17 cellular contexts compared by ENCODE assay signal in genomic region chr6:115717472-115717871, GRCh38.
DNase-seq lines count a peak whose midpoint lies in the region; ATAC-seq and TF ChIP-seq lines count a peak whose summit lies in the region.
"Had no signal": no experiment of that assay in that cellular context is flagged by ENCODE, and none has a peak within 500 bp of the region (broad histone marks: within the 10 kb centered on the region; RNA-seq: fewer than 3 reads in every experiment).

No MANE protein-coding gene starts in this region.

- TF ChIP-seq POLR2A in GM18505 (IDR thresholded peaks at IDR 0.05; ENCODE audit: borderline replicate concordance, extremely low read depth, insufficient read depth, insufficient read length): no peak

- intact Hi-C loops in naive thymus-derived CD4-positive, alpha-beta T cell (cut with micrococcal nuclease): no loop called here

- TF ChIP-seq CTCF in type B pancreatic cell (conservative IDR thresholded peaks at IDR 0.05) (no peak), right atrium auricular region (IDR thresholded peaks at IDR 0.05) (no peak)

- H3K4me3 ChIP-seq in right atrium auricular region: no peak overlapping the region
- H3K4me3 ChIP-seq in naive thymus-derived CD4-positive, alpha-beta T cell (ENCODE audit: low read length): no peak overlapping the region
- H3K4me3 ChIP-seq: body of pancreas had no signal

- no peaks in the 10 kb centered on the region for H3K9me3 ChIP-seq in right atrium auricular region
- H3K9me3 ChIP-seq in naive thymus-derived CD4-positive, alpha-beta T cell (ENCODE audit: control insufficient read depth in 2 of 3, low read length in 3 of 3): no peaks in the 10 kb centered on the region
- H3K9me3 ChIP-seq: body of pancreas had no signal

- H3K4me1 ChIP-seq in right atrium auricular region: no peaks in the 10 kb centered on the region
- H3K4me1 ChIP-seq in naive thymus-derived CD4-positive, alpha-beta T cell (ENCODE audit: control insufficient read depth in 2 of 2, insufficient read depth in 2 of 2, low read length in 2 of 2): no peaks in the 10 kb centered on the region
- H3K4me1 ChIP-seq: body of pancreas had no signal

- no peaks in the 10 kb centered on the region for H3K4me1 Mint-ChIP-seq in type B pancreatic cell (ENCODE audit: unreplicated experiment)
- H3K4me1 Mint-ChIP-seq in naive thymus-derived CD4-positive, alpha-beta T cell: no peaks in the 10 kb centered on the region

- peak; percentile 48 for ATAC-seq in GM18505 (IDR thresholded peaks at IDR 0.05; ENCODE audit: unreplicated experiment)
- peak; percentile 29 for ATAC-seq in GM19467 (IDR thresholded peaks at IDR 0.05; ENCODE audit: unreplicated experiment)
- ATAC-seq in HG02885 (IDR thresholded peaks at IDR 0.05; ENCODE audit: poor library complexity, unreplicated experiment): peak; percentile 25
- ATAC-seq in HG03565 (IDR thresholded peaks at IDR 0.05; ENCODE audit: unreplicated experiment): peak; percentile 28
- ATAC-seq in naive thymus-derived CD4-positive, alpha-beta T cell: no peak
- ATAC-seq: body of pancreas had no signal

- H3K36me3 ChIP-seq in right atrium auricular region: no peaks in the 10 kb centered on the region
- no peaks in the 10 kb centered on the region for H3K36me3 ChIP-seq in naive thymus-derived CD4-positive, alpha-beta T cell (ENCODE audit: control insufficient read depth in 2 of 3, insufficient read depth in 3 of 3, low read length in 3 of 3)

- no peaks in the 10 kb centered on the region for H3K27me3 ChIP-seq in right atrium auricular region
- H3K27me3 ChIP-seq in naive thymus-derived CD4-positive, alpha-beta T cell (ENCODE audit: control insufficient read depth in 2 of 2, insufficient read depth in 2 of 2, low read length in 2 of 2): no peaks in the 10 kb centered on the region
- H3K27me3 ChIP-seq: body of pancreas had no signal

- CTCF ChIA-PET in naive thymus-derived CD4-positive, alpha-beta T cell (lab: Charles Lee): no interaction called here

- peaks cover 6% of the 10 kb centered on the region for H3K27me3 Mint-ChIP-seq in type B pancreatic cell
- H3K27me3 Mint-ChIP-seq in naive thymus-derived CD4-positive, alpha-beta T cell: peaks cover 0 to 3% (median 0%) of the 10 kb centered on the region in 5 donors
- H3K27me3 Mint-ChIP-seq: activated CD4-positive, alpha-beta memory T cell treated with anti-CD3 and anti-CD28 coated beads for 36 hours had no signal

- no peaks in the 10 kb centered on the region for H3K36me3 Mint-ChIP-seq in type B pancreatic cell
- no peaks in the 10 kb centered on the region for H3K36me3 Mint-ChIP-seq in naive thymus-derived CD4-positive, alpha-beta T cell
- H3K36me3 Mint-ChIP-seq: activated CD4-positive, alpha-beta memory T cell treated with anti-CD3 and anti-CD28 coated beads for 36 hours had no signal

- no peak for DNase-seq in type B pancreatic cell (ENCODE audit: extremely low spot score, unreplicated experiment)
- DNase-seq in right atrium auricular region (ENCODE audit: low spot score): no peak
- no peak for DNase-seq in naive thymus-derived CD4-positive, alpha-beta T cell
- DNase-seq in NCI-H2107 treated with DMSO at 0.1 percent for 48 hours (lab: John Stamatoyannopoulos, UW; ENCODE audit: unreplicated experiment): no peak
- DNase-seq: ACHN; activated CD4-positive, alpha-beta memory T cell treated with anti-CD3 and anti-CD28 coated beads for 36 hours; activated gamma-delta T cell; body of pancreas; DMS 273 treated with DMSO at 0.1 percent for 48 hours; effector CD4-positive, alpha-beta T cell; H7; NCI-H1092; NCI-H226 had no signal

- no peaks in the 10 kb centered on the region for H3K9me3 Mint-ChIP-seq in type B pancreatic cell
- H3K9me3 Mint-ChIP-seq in naive thymus-derived CD4-positive, alpha-beta T cell: peaks cover 0 to 17% (median 0%) of the 10 kb centered on the region in 11 donors
- H3K9me3 Mint-ChIP-seq: activated CD4-positive, alpha-beta memory T cell treated with anti-CD3 and anti-CD28 coated beads for 36 hours had no signal

- H3K27ac Mint-ChIP-seq in type B pancreatic cell: no peak overlapping the region
- H3K27ac Mint-ChIP-seq in naive thymus-derived CD4-positive, alpha-beta T cell: no peak overlapping the region
- H3K27ac Mint-ChIP-seq: activated CD4-positive, alpha-beta memory T cell treated with anti-CD3 and anti-CD28 coated beads for 36 hours had no signal

- no peak overlapping the region for H3K4me3 Mint-ChIP-seq in type B pancreatic cell
- H3K4me3 Mint-ChIP-seq in naive thymus-derived CD4-positive, alpha-beta T cell: no peak overlapping the region
- H3K4me3 Mint-ChIP-seq: activated CD4-positive, alpha-beta memory T cell treated with anti-CD3 and anti-CD28 coated beads for 36 hours had no signal

- POLR2A ChIA-PET in naive thymus-derived CD4-positive, alpha-beta T cell (lab: Charles Lee): no interaction called here

- H3K27ac ChIP-seq in right atrium auricular region: no peak overlapping the region
- H3K27ac ChIP-seq in naive thymus-derived CD4-positive, alpha-beta T cell (ENCODE audit: low read depth, low read length): no peak overlapping the region
- H3K27ac ChIP-seq: body of pancreas had no signal
